In genomic region chr2:111118455-111119003, GRCh38 we compare ENCODE assay signal across 8 cellular contexts. TPM values are rescaled to one million over a fixed set of nuclear protein-coding genes. Genes with fewer than 3 reads are reported as not detected.
DNase-seq lines count a peak whose midpoint lies in the region; ATAC-seq and TF ChIP-seq lines count a peak whose summit lies in the region.

No MANE protein-coding gene starts in this region.

- DNase-seq in AG10803 (ENCODE audit: low read depth) (no peak), Panc1 (ENCODE audit: low read depth, low spot score) (no peak), endodermal cell (peak; percentile 73), HUDEP-2 (lab: John Stamatoyannopoulos, UW; ENCODE audit: unreplicated experiment in 76 of 76) (no peak), GM03348 (ENCODE audit: low spot score) (no peak), SW480 (ENCODE audit: low spot score) (no peak)

- H3K27me3 Mint-ChIP-seq in endodermal cell (ENCODE audit: insufficient read depth) (peaks cover 45% of the 10 kb centered on the region), nephron (ENCODE audit: low read depth) (peaks cover 60% of the 10 kb centered on the region)

- POLR2A ChIA-PET in Panc1 (lab: Charles Lee): no interaction called here

- WGBS in endodermal cell (ENCODE audit: insufficient coverage in 1 of 2, insufficient read length in 1 of 2), 2 experiments: 2 to 4% methylated on average over 20 to 37 of the region's 37 CpGs

- no peaks in the 10 kb centered on the region for H3K9me3 Mint-ChIP-seq in endodermal cell
- no peaks in the 10 kb centered on the region for H3K9me3 Mint-ChIP-seq in nephron

- no peak for ATAC-seq in Panc1
- no peak for ATAC-seq in GM19467 (IDR thresholded peaks at IDR 0.05; ENCODE audit: unreplicated experiment)

- H3K4me3 ChIP-seq in AG10803 (ENCODE audit: low read length) (peak overlapping the region; percentile 59), Panc1 (ENCODE audit: low read depth in 2 of 2, low read length in 2 of 2) (peak overlapping the region in 1 of 2 experiments; percentile 70; a peak in 2 of 4 replicates), endodermal cell (ENCODE audit: low read length) (peak overlapping the region; percentile 79)

- H3K9me3 ChIP-seq in Panc1 (ENCODE audit: control insufficient read depth, insufficient read depth, low read depth, low read length) (no peaks in the 10 kb centered on the region), endodermal cell (ENCODE audit: control insufficient read depth, low read length) (no peaks in the 10 kb centered on the region)

- H3K36me3 ChIP-seq in Panc1 (ENCODE audit: control insufficient read depth, insufficient read depth, low read length) (no peaks in the 10 kb centered on the region; the same call in 1 of the 2 replicates), endodermal cell (ENCODE audit: control insufficient read depth, insufficient read depth, low read length) (no peaks in the 10 kb centered on the region)

- CTCF ChIA-PET in Panc1 (lab: Charles Lee): interaction anchor here (0.5 kb wide), 1 partner anchor 579 kb away, joined by 6 read pairs; no protein-coding TSS in a partner anchor

- H3K27ac ChIP-seq in Panc1 (ENCODE audit: low read length) (peak overlapping the region; percentile 42), endodermal cell (ENCODE audit: low read depth, low read length) (no peak overlapping the region)

- H3K4me1 Mint-ChIP-seq in endodermal cell: peaks cover 23% of the 10 kb centered on the region
- H3K4me1 Mint-ChIP-seq in nephron: peaks cover 32% of the 10 kb centered on the region

- BruUV-seq in Panc1 (replicated peaks; lab: Mats Ljungman, UMichigan): no TSS peak

- in situ Hi-C loops in Panc1 (cut with HindIII; ENCODE audit: low pct_unique_long_range_greater_than_20kb, low sequenced_read_pairs): no loop called here

- H3K36me3 Mint-ChIP-seq in endodermal cell (ENCODE audit: low read depth) (no peaks in the 10 kb centered on the region), nephron (ENCODE audit: low read depth) (peaks cover 3% of the 10 kb centered on the region)

- intact Hi-C loops in Panc1 (cut with micrococcal nuclease; ENCODE audit: unreplicated experiment): no loop called here

- H3K4me3 Mint-ChIP-seq in endodermal cell (peak overlapping the region; percentile 86), nephron (peak overlapping the region; percentile 83 to 90 (median 85))

- H3K27me3 ChIP-seq in Panc1 (ENCODE audit: control insufficient read depth, insufficient read depth, low read length): no peaks in the 10 kb centered on the region; the same call in 1 of the 2 replicates
- H3K27me3 ChIP-seq in endodermal cell (ENCODE audit: control insufficient read depth, insufficient read depth, low read length, poor library complexity, severe bottlenecking): peaks cover 41% of the 10 kb centered on the region

- no peak for TF ChIP-seq CTCF in AG10803 (conservative IDR thresholded peaks at IDR 0.05; ENCODE audit: low read length)
- TF ChIP-seq CTCF in Panc1 (IDR thresholded peaks at IDR 0.05): no peak
- no peak for TF ChIP-seq CTCF in endodermal cell (conservative IDR thresholded peaks at IDR 0.05)
- TF ChIP-seq CTCF in nephron (IDR thresholded peaks at IDR 0.05; ENCODE audit: unreplicated experiment in 3 of 3): no peak

- H3K27ac Mint-ChIP-seq in endodermal cell (no peak overlapping the region), nephron (peak overlapping the region; percentile 17 to 73 (median 25))

- H3K9ac ChIP-seq in endodermal cell (ENCODE audit: extremely low read depth, low read length, poor library complexity, severe bottlenecking): no peak overlapping the region

- H3K4me1 ChIP-seq in Panc1 (ENCODE audit: control insufficient read depth, insufficient read depth, low read length) (peaks cover 12% of the 10 kb centered on the region), endodermal cell (ENCODE audit: control insufficient read depth, insufficient read depth, low read length) (peaks cover 7% of the 10 kb centered on the region)

RNA-seq across cellular contexts. Expression of gene BCL2L11, which starts 2.2 kb away (rescaled TPM):
- total RNA-seq in Panc1 (2021; ENCODE audit: unreplicated experiment): 43.8 TPM
- 26.5 TPM for polyA plus RNA-seq in Panc1 (2012; ENCODE audit: insufficient read length)
- 10 to 100 TPM; 16.7 to 21.0 TPM for total RNA-seq in endodermal cell
- polyA plus RNA-seq in endodermal cell (2013, experiment 1 of 2): 18.3 TPM
- polyA plus RNA-seq in endodermal cell (2013, experiment 2 of 2): 21.4 TPM
